Comparison of ENCODE assay signal across 14 cellular contexts in the genomic region with DNA sequence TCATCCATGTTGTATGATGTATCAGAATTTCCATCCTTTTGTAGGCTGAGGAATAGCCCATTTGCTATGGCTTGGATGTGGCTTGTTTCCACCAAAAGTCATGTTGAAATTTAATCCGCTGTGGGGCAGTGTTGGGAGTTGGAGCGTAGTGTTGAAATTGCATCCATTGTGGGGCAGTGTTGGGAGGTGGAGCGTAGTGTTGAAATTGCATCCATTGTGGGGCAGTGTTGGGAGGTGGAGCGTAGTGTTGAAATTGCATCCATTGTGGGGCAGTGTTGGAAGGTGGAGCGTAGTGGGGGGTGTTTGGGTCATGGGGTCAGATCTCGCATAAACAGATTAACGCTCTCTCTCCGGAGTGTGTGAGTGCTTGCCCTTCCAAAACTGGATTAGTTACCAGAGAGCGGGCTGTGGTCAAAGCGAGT. TPM values are rescaled to one million over a fixed set of nuclear protein-coding genes. Genes with fewer than 3 reads are reported as not detected.
A peak's percentile ranks its signal among the peaks of the same experiment; 100 is the strongest.
DNase-seq lines count a peak whose midpoint lies in the region; FAIRE-seq and TF ChIP-seq lines count a peak whose summit lies in the region.
"Not testable (repeated sequence)": the region's sequence is repeated elsewhere in the genome, so short reads cannot be mapped to it uniquely, and the experiment has no call there.
"Had no signal": no experiment of that assay in that cellular context is flagged by ENCODE, and none has a peak within 500 bp of the region (broad histone marks: within the 10 kb centered on the region; RNA-seq: fewer than 3 reads in every experiment).

No MANE protein-coding gene starts in this region.

- H2BK5ac ChIP-seq in mesendoderm (ENCODE audit: low read length): not testable (repeated sequence)

- H4K20me1 ChIP-seq in hepatocyte (ENCODE audit: insufficient read depth, poor library complexity, severe bottlenecking): not testable (repeated sequence)

- not testable (repeated sequence) for H3K4me3 ChIP-seq in NB4 (ENCODE audit: low read depth, low read length); hepatocyte; mesendoderm (ENCODE audit: low read length)

- peak; percentile 86 for FAIRE-seq in endometrium (lab: Jason Lieb, UNC)

- not testable (repeated sequence) for H2BK15ac ChIP-seq in mesendoderm (replicated peaks; ENCODE audit: low read depth)

- not testable (repeated sequence) for H2AFZ ChIP-seq in hepatocyte

- TF ChIP-seq POLR2A in NB4 (IDR thresholded peaks at IDR 0.05; ENCODE audit: extremely low read depth, insufficient read length): not testable (repeated sequence)

- H3K79me2 ChIP-seq in hepatocyte; mesendoderm (ENCODE audit: control insufficient read depth, insufficient read depth, low read length): not testable (repeated sequence)

- H4K8ac ChIP-seq in mesendoderm (ENCODE audit: low read depth, low read length): not testable (repeated sequence)

- H3K4me2 ChIP-seq in hepatocyte; mesendoderm (ENCODE audit: low read length): not testable (repeated sequence)

- not testable (repeated sequence) for H3K27ac ChIP-seq in hepatocyte; mesendoderm (ENCODE audit: low read depth, low read length)

- not testable (repeated sequence) for H4K5ac ChIP-seq in mesendoderm (ENCODE audit: low read length)

- WGBS in hepatocyte (ENCODE audit: low lambda C conversion rate, missing lambda C conversion rate): 20% methylated on average over 10 of the region's 10 CpGs
- no CpG with 5 or more reads among the region's 10 CpGs for WGBS in mesendoderm (ENCODE audit: extremely low coverage, insufficient coverage, low lambda C conversion rate)

- not testable (repeated sequence) for H3K9me2 ChIP-seq in hepatocyte (replicated peaks; ENCODE audit: insufficient read depth)

- not testable (repeated sequence) for H3K4me1 ChIP-seq in hepatocyte (ENCODE audit: insufficient read depth); mesendoderm (ENCODE audit: control insufficient read depth, low read depth, low read length)

- H3K79me1 ChIP-seq in mesendoderm (ENCODE audit: low read length): not testable (repeated sequence)

- not testable (repeated sequence) for H2AK5ac ChIP-seq in mesendoderm (ENCODE audit: low read length)

- peak; percentile 4 for TF ChIP-seq CTCF in NB4 (IDR thresholded peaks at IDR 0.05; ENCODE audit: low read depth, low read length)
- TF ChIP-seq CTCF in hepatocyte (IDR thresholded peaks at IDR 0.05; ENCODE audit: poor library complexity): peak; percentile 26

- H3K36me3 ChIP-seq in hepatocyte (replicated peaks; ENCODE audit: insufficient read depth, low read depth); mesendoderm (ENCODE audit: control insufficient read depth, insufficient read depth, low read length): not testable (repeated sequence)

- DNase-seq in ELF-1 (ENCODE audit: low read depth, low spot score) (peak; percentile 36), NB4 (ENCODE audit: low read depth) (peak; percentile 25), amniotic epithelial cell (ENCODE audit: low read depth) (peak; percentile 49), mesendoderm (peak; percentile 75), renal cortical epithelial cell (ENCODE audit: low read depth) (peak; percentile 39)
- not testable (repeated sequence) for DNase-seq in hepatocyte (ENCODE audit: low spot score)

- not testable (repeated sequence) for H3K9me3 ChIP-seq in hepatocyte (ENCODE audit: low read depth)

- H3K27me3 ChIP-seq in hepatocyte; mesendoderm (ENCODE audit: insufficient read depth, low read length, poor library complexity): not testable (repeated sequence)

- not testable (repeated sequence) for H3K23ac ChIP-seq in mesendoderm (ENCODE audit: low read length)

- H3K56ac ChIP-seq in mesendoderm (ENCODE audit: low read length): not testable (repeated sequence)

- H3K4ac ChIP-seq in mesendoderm (ENCODE audit: low read depth, low read length): not testable (repeated sequence)

- H3K9ac ChIP-seq in mesendoderm (ENCODE audit: low read length): not testable (repeated sequence)

- not testable (repeated sequence) for H3K18ac ChIP-seq in mesendoderm (ENCODE audit: low read length)

- not testable (repeated sequence) for H2BK120ac ChIP-seq in mesendoderm (ENCODE audit: low read depth, low read length)

RNA-seq across cellular contexts. Expression of a gene that starts 53.9 kb away (rescaled TPM):
- total RNA-seq in hepatocyte (0.50 TPM in 1 of 2 replicates, not detected in the other), renal cortical epithelial cell (not detected in 2 replicates)
- polyA plus RNA-seq in hepatocyte: 0.34 TPM in 1 of 2 replicates, not detected in the other
- not detected for polyA plus RNA-seq in mesendoderm (2013, experiment 1 of 2)
- polyA plus RNA-seq in mesendoderm (2013, experiment 2 of 2): not detected
- total RNA-seq: activated naive CD4-positive, alpha-beta T cell treated with anti-CD3 and anti-CD28 coated beads for 36 hours; activated T-cell treated with anti-CD3 and anti-CD28 coated beads, Interleukin-2, amount 50 U/mL, for 4 hours; colonic mucosa; gastroesophageal sphincter; left colon; mucosa of gallbladder; thoracic aorta had no signal

RNA-seq across cellular contexts. Expression of a gene that starts 58.2 kb away (rescaled TPM):
- 109 and 146 TPM in 2 replicates for total RNA-seq in hepatocyte
- 253 and 300 TPM in 2 replicates for polyA plus RNA-seq in hepatocyte
- 303 TPM for polyA plus RNA-seq in mesendoderm (2013, experiment 1 of 2)
- polyA plus RNA-seq in mesendoderm (2013, experiment 2 of 2): 290 TPM
- total RNA-seq in renal cortical epithelial cell: 34.7 and 41.8 TPM in 2 replicates
